ENCODE assay signal across 24 cellular contexts in the genomic region with DNA sequence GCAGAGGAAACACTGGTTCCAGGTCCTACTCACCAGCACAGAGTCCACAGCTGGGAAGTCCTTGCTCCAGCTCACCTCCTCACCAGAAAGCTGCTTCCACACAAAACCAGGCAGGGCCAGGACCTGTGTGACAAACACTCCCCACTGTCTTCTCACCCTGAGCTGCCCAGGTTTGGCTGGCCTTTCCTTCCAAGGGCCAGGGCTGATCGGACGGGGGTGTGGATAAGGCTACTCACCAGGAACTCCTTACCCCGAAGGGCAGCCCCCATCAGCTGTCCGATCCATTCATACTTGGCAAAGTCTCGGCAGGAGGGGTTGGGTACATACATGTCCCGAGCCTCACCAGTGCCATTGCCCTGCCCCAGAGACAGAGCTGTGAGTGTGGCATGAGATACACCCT.
"Had no signal": no experiment of that assay in that cellular context is flagged by ENCODE, and none has a peak within 500 bp of the region (broad histone marks: within the 10 kb centered on the region; RNA-seq: fewer than 3 reads in every experiment).

No MANE protein-coding gene starts in this region.

- H3K4me3 Mint-ChIP-seq: memory B cell; mesothelial cell of epicardium; naive B cell; natural killer cell treated with Interleukin-12 subunit alpha and Interleukin-12 subunit beta and Interleukin-15 and Interleukin-18, amount 100 ng/mL, for 72 hours; stimulated activated naive B cell treated with anti-CD40 and anti-IgM and Interleukin-4, amounts not matched to agents 10 μg/mL and 1 μg/mL and 100 μg/mL, for 72 hours; stimulated activated naive CD8-positive, alpha-beta T cell treated with anti-CD3 and anti-CD28 coated beads, Interleukin-15, Interleukin-2, amounts not matched to agents 100 ng/mL and 50 ng/mL, for 24 hours had no signal

- DNase-seq: dorsolateral prefrontal cortex; effector CD4-positive, alpha-beta T cell; foreskin fibroblast; gastrocnemius medialis; mucosa of descending colon; naive B cell; sigmoid colon; stimulated activated CD4-positive, alpha-beta T cell treated with anti-CD3 and anti-CD28 coated beads, Interleukin-2, amount 100 ng/mL, for 24 hours; stimulated activated CD4-positive, alpha-beta T cell treated with anti-CD3 and anti-CD28 coated beads, Interleukin-4, amount 100 ng/mL, for 24 hours; stimulated activated naive B cell treated with anti-CD40 and anti-IgM and Interleukin-4, amounts not matched to agents 10 μg/mL and 1 μg/mL and 100 μg/mL, for 72 hours; transverse colon had no signal

- H3K9me3 Mint-ChIP-seq: memory B cell; mesothelial cell of epicardium; naive B cell; natural killer cell treated with Interleukin-12 subunit alpha and Interleukin-12 subunit beta and Interleukin-15 and Interleukin-18, amount 100 ng/mL, for 72 hours; neural crest cell; stimulated activated naive B cell treated with anti-CD40 and anti-IgM and Interleukin-4, amounts not matched to agents 10 μg/mL and 1 μg/mL and 100 μg/mL, for 72 hours; stimulated activated naive CD8-positive, alpha-beta T cell treated with anti-CD3 and anti-CD28 coated beads, Interleukin-15, Interleukin-2, amounts not matched to agents 100 ng/mL and 50 ng/mL, for 24 hours had no signal

- H3K27ac ChIP-seq: dorsolateral prefrontal cortex, epithelial cell of prostate, gastrocnemius medialis, neutrophil, prostate gland, right atrium auricular region, sigmoid colon, suprapubic skin, transverse colon, vagina had no signal

- ATAC-seq: esophagus mucosa; gastrocnemius medialis; mucosa of descending colon; natural killer cell treated with Interleukin-12 subunit alpha and Interleukin-12 subunit beta and Interleukin-15 and Interleukin-18, amount 100 ng/mL, for 72 hours; stimulated activated naive B cell treated with anti-CD40 and anti-IgM and Interleukin-4, amounts not matched to agents 10 μg/mL and 1 μg/mL and 100 μg/mL, for 72 hours had no signal

- H3K27ac Mint-ChIP-seq: memory B cell; mesothelial cell of epicardium; natural killer cell treated with Interleukin-12 subunit alpha and Interleukin-12 subunit beta and Interleukin-15 and Interleukin-18, amount 100 ng/mL, for 72 hours; stimulated activated naive B cell treated with anti-CD40 and anti-IgM and Interleukin-4, amounts not matched to agents 10 μg/mL and 1 μg/mL and 100 μg/mL, for 72 hours; stimulated activated naive CD8-positive, alpha-beta T cell treated with anti-CD3 and anti-CD28 coated beads, Interleukin-15, Interleukin-2, amounts not matched to agents 100 ng/mL and 50 ng/mL, for 24 hours had no signal

- H3K27me3 ChIP-seq: dorsolateral prefrontal cortex, gastrocnemius medialis, neutrophil, right atrium auricular region, sigmoid colon, suprapubic skin, transverse colon, vagina had no signal

- H3K9me3 ChIP-seq: gastrocnemius medialis, mucosa of descending colon, neutrophil, prostate gland, right atrium auricular region, sigmoid colon, suprapubic skin, transverse colon, vagina had no signal

- H3K27me3 Mint-ChIP-seq: memory B cell; naive B cell; natural killer cell treated with Interleukin-12 subunit alpha and Interleukin-12 subunit beta and Interleukin-15 and Interleukin-18, amount 100 ng/mL, for 72 hours; stimulated activated naive B cell treated with anti-CD40 and anti-IgM and Interleukin-4, amounts not matched to agents 10 μg/mL and 1 μg/mL and 100 μg/mL, for 72 hours; stimulated activated naive CD8-positive, alpha-beta T cell treated with anti-CD3 and anti-CD28 coated beads, Interleukin-15, Interleukin-2, amounts not matched to agents 100 ng/mL and 50 ng/mL, for 24 hours had no signal

- H3K4me3 ChIP-seq: dorsolateral prefrontal cortex, gastrocnemius medialis, lung, mucosa of descending colon, prostate gland, right atrium auricular region, sigmoid colon, suprapubic skin, transverse colon, vagina had no signal
